33 cellular contexts compared by ENCODE assay signal in genomic region chr14:75734848-75735247, GRCh38.
"Had no signal": no experiment of that assay in that cellular context is flagged by ENCODE, and none has a peak within 500 bp of the region (broad histone marks: within the 10 kb centered on the region; RNA-seq: fewer than 3 reads in every experiment).

No MANE protein-coding gene starts in this region.

- H3K36me3 ChIP-seq: breast epithelium had no signal

- DNase-seq: activated B cell treated with CpG ODN at 0.5 μM for 24 hours; activated CD4-positive, alpha-beta memory T cell treated with anti-CD3 and anti-CD28 coated beads for 36 hours; activated CD4-positive, alpha-beta T cell treated with anti-CD3 and anti-CD28 coated beads for 36 hours; activated CD4-positive, alpha-beta T cell treated with anti-CD3 and anti-CD28 coated beads, Interleukin-2, amount 10 ng/mL, durations not matched to agents 24 days and 14 days; activated CD8-positive, alpha-beta memory T cell treated with anti-CD3 and anti-CD28 coated beads, Interleukin-2, amount 10 ng/mL, durations not matched to agents 7 days and 5 days; activated CD8-positive, alpha-beta memory T cell treated with anti-CD3 and anti-CD28 coated beads, Interleukin-2, amount 50 U/mL, for 4 hours; activated CD8-positive, alpha-beta T cell treated with anti-CD3 and anti-CD28 coated beads, Interleukin-2, amount 10 ng/mL, durations not matched to agents 7 days and 5 days; activated gamma-delta T cell; activated naive CD4-positive, alpha-beta T cell; activated naive CD4-positive, alpha-beta T cell treated with anti-CD3 and anti-CD28 coated beads, Interleukin-2, amount 10 ng/mL, durations not matched to agents 7 days and 5 days; activated naive CD8-positive, alpha-beta T cell treated with anti-CD3 and anti-CD28 coated beads, Interleukin-2, amount 10 ng/mL, durations not matched to agents 7 days and 5 days; activated T-cell treated with anti-CD3 and anti-CD28 coated beads, Interleukin-2, amount 50 U/mL, for 1 hour; activated T-cell treated with anti-CD3 and anti-CD28 coated beads, Interleukin-2, amount 50 U/mL, for 72 hours; central memory CD4-positive, alpha-beta T cell; cerebellar nuclear complex; colonic mucosa; effector memory CD8-positive, alpha-beta T cell; esophagus squamous epithelium; foreskin melanocyte; heart right ventricle; T-helper 1 cell; T-helper 17 cell; T1000; WERI-Rb-1 had no signal

- ATAC-seq: activated CD4-positive, alpha-beta T cell treated with anti-CD3 and anti-CD28 coated beads for 36 hours; activated CD4-positive, CD25-positive, alpha-beta regulatory T cell treated with anti-CD3 and anti-CD28 coated beads, Interleukin-2, amount 50 U/mL, for 24 hours; activated CD8-positive, alpha-beta memory T cell treated with anti-CD3 and anti-CD28 coated beads, Interleukin-2, amount 10 ng/mL, durations not matched to agents 7 days and 5 days; activated CD8-positive, alpha-beta T cell treated with anti-CD3 and anti-CD28 coated beads, Interleukin-2, amount 10 ng/mL, durations not matched to agents 7 days and 5 days; activated naive CD4-positive, alpha-beta T cell treated with anti-CD3 and anti-CD28 coated beads, Interleukin-2, amount 50 U/mL, for 72 hours; activated T-cell treated with anti-CD3 and anti-CD28 coated beads, Interleukin-2, amount 50 U/mL, for 72 hours; effector memory CD8-positive, alpha-beta T cell; gastroesophageal sphincter; heart right ventricle; T-helper 17 cell had no signal

- H3K27ac ChIP-seq: ascending aorta, breast epithelium, cardiac muscle cell, colonic mucosa, epithelial cell of prostate, esophagus squamous epithelium, gastroesophageal sphincter, heart right ventricle, WERI-Rb-1 had no signal

- H3K9me3 ChIP-seq: ascending aorta, breast epithelium, colonic mucosa, esophagus squamous epithelium, gastroesophageal sphincter, heart right ventricle had no signal

- H3K27me3 ChIP-seq: ascending aorta, breast epithelium, cardiac muscle cell, colonic mucosa, esophagus squamous epithelium, gastroesophageal sphincter, heart right ventricle had no signal

- H3K4me1 ChIP-seq: colonic mucosa, esophagus squamous epithelium, gastroesophageal sphincter had no signal

- H3K4me3 ChIP-seq: ascending aorta, breast epithelium, cardiac muscle cell, colonic mucosa, esophagus squamous epithelium, gastroesophageal sphincter, heart right ventricle had no signal

- FAIRE-seq: endometrium, endothelial cell of umbilical vein had no signal
